ENCODE assay signal across 27 cellular contexts in the genomic region with DNA sequence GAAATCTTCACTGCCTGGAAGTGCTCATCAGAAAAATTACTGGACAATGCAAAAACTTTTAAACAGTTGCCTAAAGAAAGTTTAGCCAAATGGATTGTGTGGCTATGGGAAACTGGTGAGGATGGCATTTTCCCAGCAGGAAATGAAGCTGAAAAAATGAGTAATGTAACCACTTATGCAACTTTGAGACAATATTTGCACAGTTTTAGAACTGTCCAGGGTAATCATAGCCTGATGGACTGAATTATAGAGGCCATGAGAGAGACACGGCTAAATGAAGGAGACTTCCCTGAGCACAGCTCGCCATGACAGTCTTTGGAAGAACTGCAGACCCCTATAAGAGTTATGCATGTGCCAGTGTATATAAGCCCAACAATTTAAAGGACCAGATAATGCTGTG.
"Had no signal": no experiment of that assay in that cellular context is flagged by ENCODE, and none has a peak within 500 bp of the region (broad histone marks: within the 10 kb centered on the region; RNA-seq: fewer than 3 reads in every experiment).

No MANE protein-coding gene starts in this region.

- H3K4me3 ChIP-seq: ascending aorta, body of pancreas, coronary artery had no signal

- H3K27me3 ChIP-seq: ascending aorta, body of pancreas had no signal

- H3K4me1 ChIP-seq: ascending aorta, body of pancreas had no signal

- H3K27ac ChIP-seq: ascending aorta, body of pancreas, coronary artery had no signal

- H3K36me3 ChIP-seq: ascending aorta had no signal

- H3K9me3 ChIP-seq: ascending aorta, body of pancreas had no signal

- DNase-seq: activated CD4-positive, alpha-beta T cell treated with anti-CD3 and anti-CD28 coated beads for 48 hours; activated CD4-positive, alpha-beta T cell treated with anti-CD3 and anti-CD28 coated beads, Interleukin-2, amount 50 U/mL, for 4 hours; activated CD4-positive, CD25-positive, alpha-beta regulatory T cell treated with anti-CD3 and anti-CD28 coated beads, Interleukin-2, amount 50 U/mL, for 72 hours; activated CD8-positive, alpha-beta T cell treated with anti-CD3 and anti-CD28 coated beads, Interleukin-2, amount 10 ng/mL, durations not matched to agents 7 days and 5 days; activated effector memory CD4-positive, alpha-beta T cell treated with Interleukin-2 at 50 U/mL for 16 hours; activated naive CD4-positive, alpha-beta T cell treated with Interleukin-2 at 50 U/mL for 16 hours; activated naive CD8-positive, alpha-beta T cell treated with anti-CD3 and anti-CD28 coated beads, Interleukin-2, amount 50 U/mL, for 24 hours; activated T-cell treated with anti-CD3 and anti-CD28 coated beads, Interleukin-2, amount 50 U/mL, for 24 hours; amniotic stem cell; body of pancreas; central memory CD4-positive, alpha-beta T cell; Karpas-422; NCI-H1048; NCI-H146; NCI-H187 treated with DMSO at 0.1 percent for 48 hours; NCI-H2107; NCI-H345; NCI-H510A treated with DMSO at 0.1 percent for 48 hours; NCI-H774; NK-92 treated with Interleukin-12 subunit alpha and Interleukin-12 subunit beta, amount 100 ng/mL, for 24 hours; SHP77 treated with DMSO at 0.1 percent for 48 hours; T-helper 17 cell; T-helper 9 cell had no signal

- ATAC-seq: activated CD8-positive, alpha-beta T cell treated with anti-CD3 and anti-CD28 coated beads, Interleukin-2, amount 10 ng/mL, durations not matched to agents 7 days and 5 days; activated naive CD4-positive, alpha-beta T cell treated with anti-CD3 and anti-CD28 coated beads, Interleukin-2, amount 50 U/mL, for 72 hours; activated naive CD8-positive, alpha-beta T cell treated with anti-CD3 and anti-CD28 coated beads, Interleukin-2, amount 50 U/mL, for 24 hours; body of pancreas; T-helper 17 cell; WTC11 had no signal
